In genomic region chr22:19143212-19143611, GRCh38 we compare ENCODE assay signal across 12 cellular contexts. TPM values are rescaled to one million over a fixed set of nuclear protein-coding genes. Genes with fewer than 3 reads are reported as not detected.
DNase-seq lines count a peak whose midpoint lies in the region; ATAC-seq and TF ChIP-seq lines count a peak whose summit lies in the region.
"Had no signal": no experiment of that assay in that cellular context is flagged by ENCODE, and none has a peak within 500 bp of the region (broad histone marks: within the 10 kb centered on the region; RNA-seq: fewer than 3 reads in every experiment).

No MANE protein-coding gene starts in this region.

- H3K36me3 Mint-ChIP-seq in Caco-2 (ENCODE audit: insufficient read depth, unreplicated experiment), result peaks cover 23% of the 10 kb centered on the region
- peaks cover 38% of the 10 kb centered on the region for H3K36me3 Mint-ChIP-seq in brain

- in situ Hi-C loops in gastrocnemius medialis (cut with MboI; ENCODE audit: low sequenced_read_pairs in 4 of 4), result loop anchor here in 1 of 4 donors (25.0 kb wide), 1 partner anchor 494 kb away; no protein-coding TSS in a partner anchor

- H3K4me1 Mint-ChIP-seq in Caco-2 (ENCODE audit: low read depth, unreplicated experiment), result peaks cover 8% of the 10 kb centered on the region
- H3K4me1 Mint-ChIP-seq in brain, result peaks cover 24% of the 10 kb centered on the region

- no peaks in the 10 kb centered on the region for H4K20me1 ChIP-seq in neural cell (ENCODE audit: insufficient read depth)

- H3K4me3 Mint-ChIP-seq in Caco-2 (ENCODE audit: unreplicated experiment) (peak overlapping the region; percentile 97), brain (peak overlapping the region; percentile 97 to 99 (median 99))

- H3K36me3 ChIP-seq in Caco-2 (ENCODE audit: control insufficient read depth, insufficient read depth, low read length), result peaks cover 2% of the 10 kb centered on the region; the same call in 1 of the 2 replicates
- H3K36me3 ChIP-seq in neural cell (ENCODE audit: insufficient read depth, low read length), result no peaks in the 10 kb centered on the region
- H3K36me3 ChIP-seq in H7 (replicated peaks; ENCODE audit: control insufficient read depth, insufficient read depth, low read length), result peaks cover 30% of the 10 kb centered on the region
- peaks cover 0 to 47% of the 10 kb centered on the region in 2 donors for H3K36me3 ChIP-seq in gastrocnemius medialis
- H3K36me3 ChIP-seq in gastroesophageal sphincter, result peaks cover 0 to 47% of the 10 kb centered on the region in 2 donors

- ATAC-seq in gastrocnemius medialis, result no peak
- no peak for ATAC-seq in gastroesophageal sphincter

- H3K4me2 ChIP-seq in neural cell (ENCODE audit: low read length), result no peak overlapping the region

- TF ChIP-seq POLR2A in gastrocnemius medialis (IDR thresholded peaks at IDR 0.05), result no peak
- TF ChIP-seq POLR2A in gastroesophageal sphincter (IDR thresholded peaks at IDR 0.05), result no peak

- H3K4me1 ChIP-seq in Caco-2 (peaks cover 4% of the 10 kb centered on the region; the same call in 1 of the 2 replicates), gastrocnemius medialis (peaks cover 8% of the 10 kb centered on the region in 2 donors), gastroesophageal sphincter (peaks cover 0 to 22% (median 8%) of the 10 kb centered on the region in 3 donors)

- BruUV-seq in Caco-2 (replicated peaks; lab: Mats Ljungman, UMichigan), result no TSS peak

- TF ChIP-seq EP300 in neural cell (conservative IDR thresholded peaks at IDR 0.05; ENCODE audit: poor library complexity, severe bottlenecking) (no peak), gastroesophageal sphincter (IDR thresholded peaks at IDR 0.05) (no peak)

- H3K27me3 Mint-ChIP-seq in Caco-2 (ENCODE audit: insufficient read depth, unreplicated experiment) (peaks cover 4% of the 10 kb centered on the region), brain (peaks cover 40% of the 10 kb centered on the region)

- TF ChIP-seq CTCF in Caco-2 (IDR thresholded peaks at IDR 0.05; ENCODE audit: insufficient read depth in 1 of 2, low read depth in 1 of 2, low read length in 1 of 2, severe bottlenecking in 1 of 2, unreplicated experiment in 1 of 2), result no peak
- TF ChIP-seq CTCF in LNCaP clone FGC (IDR thresholded peaks at IDR 0.05; ENCODE audit: control insufficient read depth, extremely low read depth, insufficient read depth), result no peak
- TF ChIP-seq CTCF in brain (conservative IDR thresholded peaks at IDR 0.05), result no peak
- no peak for TF ChIP-seq CTCF in neural cell (IDR thresholded peaks at IDR 0.05; ENCODE audit: poor library complexity, severe bottlenecking)
- TF ChIP-seq CTCF in gastrocnemius medialis (IDR thresholded peaks at IDR 0.05 in 4 of 5, conservative IDR thresholded peaks at IDR 0.05 in 1 of 5), result no peak
- no peak for TF ChIP-seq CTCF in gastroesophageal sphincter (IDR thresholded peaks at IDR 0.05)

- H3K9me3 Mint-ChIP-seq in Caco-2 (ENCODE audit: unreplicated experiment) (no peaks in the 10 kb centered on the region), brain (peaks cover 0 to 4% (median 0%) of the 10 kb centered on the region in 5 experiments)

- H3K27ac Mint-ChIP-seq in Caco-2 (ENCODE audit: unreplicated experiment) (no peak overlapping the region), brain (peak overlapping the region in 1 of 5 experiments; percentile 97)

- H3K9me2 ChIP-seq in neural cell (ENCODE audit: insufficient read depth, low read length), result no peaks in the 10 kb centered on the region

- H3K9ac ChIP-seq in neural cell (ENCODE audit: low read length), result no peak overlapping the region

- H3K9me3 ChIP-seq in Caco-2 (no peaks in the 10 kb centered on the region), neural cell (ENCODE audit: low read length) (no peaks in the 10 kb centered on the region), gastrocnemius medialis (no peaks in the 10 kb centered on the region), gastroesophageal sphincter (no peaks in the 10 kb centered on the region)

- TF ChIP-seq RAD21 in neural cell (conservative IDR thresholded peaks at IDR 0.05), result no peak

- intact Hi-C loops in Caco-2 (cut with micrococcal nuclease; ENCODE audit: unreplicated experiment) (loop anchor here (5.0 kb wide), 1 partner anchor 34 kb away; the partner anchor contains the start of gene SLC25A1), gastrocnemius medialis (cut with DNase I; ENCODE audit: low total_unique reads) (no loop called here)

- CTCF ChIA-PET in Caco-2 (lab: Charles Lee), result interaction anchor here (1.6 kb wide), 1 partner anchor 37 kb away, joined by 5 read pairs; no protein-coding TSS in a partner anchor

- H2AFZ ChIP-seq in neural cell (ENCODE audit: low read depth, low read length), result no peak overlapping the region

- WGBS in gastroesophageal sphincter (ENCODE audit: low coverage in 1 of 2), 2 donors, result 87% methylated on average over 3 of the region's 5 CpGs; no CpG with 5 or more reads in 1 of the 2 donors

- H3F3A ChIP-seq in neural cell (ENCODE audit: insufficient read depth, low read length, poor library complexity, severe bottlenecking), result no peaks in the 10 kb centered on the region

- no peak overlapping the region for H3K27ac ChIP-seq in neural cell (ENCODE audit: low read length)
- no peak overlapping the region for H3K27ac ChIP-seq in gastrocnemius medialis
- no peak overlapping the region for H3K27ac ChIP-seq in gastroesophageal sphincter

- H3K4me3 ChIP-seq in Caco-2 (ENCODE audit: low read depth, low read length) (no peak overlapping the region), LNCaP clone FGC (ENCODE audit: low read depth, low read length) (peak overlapping the region; percentile 95), neural cell (ENCODE audit: low read length) (peak overlapping the region; percentile 84), H7 (ENCODE audit: insufficient read depth, low read depth, low read length) (no peak overlapping the region), gastrocnemius medialis (peak overlapping the region in 2 of 4 donors; percentile 90 to 96), gastroesophageal sphincter (no peak overlapping the region)

- peaks cover 8% of the 10 kb centered on the region for H3K79me2 ChIP-seq in neural cell (replicated peaks; ENCODE audit: insufficient read depth, low read length)

- H3K27me3 ChIP-seq in Caco-2 (replicated peaks; ENCODE audit: control insufficient read depth, insufficient read depth, low read length) (no peaks in the 10 kb centered on the region), neural cell (ENCODE audit: insufficient read depth, low read depth, low read length) (peaks cover 22% of the 10 kb centered on the region), H7 (ENCODE audit: control insufficient read depth, insufficient read depth, low read length) (peaks cover 20% of the 10 kb centered on the region), gastrocnemius medialis (peaks cover under 1 to 4% (median 3%) of the 10 kb centered on the region in 3 donors), gastroesophageal sphincter (peaks cover 9% of the 10 kb centered on the region)

- POLR2A ChIA-PET in Caco-2 (lab: Charles Lee), result no interaction called here

- DNase-seq in Caco-2, result no peak
- no peak for DNase-seq in LNCaP clone FGC (ENCODE audit: low read depth)
- no peak for DNase-seq in T1000 (lab: John Stamatoyannopoulos, UW)
- DNase-seq in H7, result no peak
- DNase-seq in gastrocnemius medialis, result no peak
- DNase-seq: effector CD8-positive, alpha-beta T cell; left colon had no signal

TF ChIP-seq in neural cell, 6 proteins besides CTCF, POLR2A, EP300 and RAD21 (continues in another document):
- TF ChIP-seq TAF1 (IDR thresholded peaks at IDR 0.05; ENCODE audit: low read depth), result no peak

RNA-seq across cellular contexts. Expression of gene ESS2, which starts 1.2 kb away (rescaled TPM):
- 16.6 and 16.9 TPM in 2 replicates for total RNA-seq in Caco-2 (2022)
- polyA plus RNA-seq in brain (ENCODE audit: insufficient read depth, low read depth, low replicate concordance), result 30.4 TPM
- 27.6 and 28.0 TPM in 2 replicates for polyA plus RNA-seq in neural cell
- polyA minus RNA-seq in neural cell, result 21.8 and 28.5 TPM in 2 replicates
- total RNA-seq in H7 (2014; rRNA removed; shearing (Covaris generic)), result 17.6 and 28.4 TPM in 2 replicates
- total RNA-seq in gastrocnemius medialis, result 10 to 100 TPM in 2 of 4 donors, 1 to 10 TPM in 2; 7.5 to 25.3 (median 12.0) TPM
- 10 to 100 TPM; 14.5 to 18.4 (median 16.5) TPM for total RNA-seq in gastroesophageal sphincter

RNA-seq across cellular contexts. Expression of gene GSC2, which starts 6.9 kb away (rescaled TPM):
- not detected in 2 replicates for total RNA-seq in Caco-2 (2022)
- polyA plus RNA-seq in brain (ENCODE audit: insufficient read depth, low read depth, low replicate concordance), result not detected
- polyA plus RNA-seq in neural cell, result not detected in 2 replicates
- polyA minus RNA-seq in neural cell, result not detected in 2 replicates
- 0.78 TPM in 1 of 2 replicates, not detected in the other for total RNA-seq in H7 (2014; rRNA removed; shearing (Covaris generic))
- not detected for total RNA-seq in gastrocnemius medialis
- total RNA-seq in gastroesophageal sphincter, result not detected
- total RNA-seq: left colon, RPMI7951, skeletal muscle tissue had no signal

RNA-seq across cellular contexts. Expression of gene TSSK2, which starts 12.1 kb away (rescaled TPM):
- total RNA-seq in Caco-2 (2022), result not detected in 2 replicates
- polyA plus RNA-seq in brain (ENCODE audit: insufficient read depth, low read depth, low replicate concordance), result not detected
- 0.26 TPM in 1 of 2 replicates, not detected in the other for polyA plus RNA-seq in neural cell
- polyA minus RNA-seq in neural cell, result 0.35 TPM in 1 of 2 replicates, not detected in the other
- total RNA-seq in H7 (2014; rRNA removed; shearing (Covaris generic)), result not detected in 2 replicates
- total RNA-seq in gastrocnemius medialis, result under 1 TPM in 3 of 4 donors, not detected in 1; 0.19 to 0.33 (median 0.25) TPM
- under 1 TPM in 1 of 4 donors, not detected in 3; 0.13 TPM for total RNA-seq in gastroesophageal sphincter
- total RNA-seq: left colon, RPMI7951, skeletal muscle tissue had no signal

RNA-seq across cellular contexts. Expression of gene DGCR2, which starts 21.0 kb away (rescaled TPM):
- total RNA-seq in Caco-2 (2022), result 65.6 and 67.9 TPM in 2 replicates
- 67.4 TPM for polyA plus RNA-seq in brain (ENCODE audit: insufficient read depth, low read depth, low replicate concordance)
- 67.1 and 67.7 TPM in 2 replicates for polyA plus RNA-seq in neural cell
- polyA minus RNA-seq in neural cell, result 86.9 and 111 TPM in 2 replicates
- 60.1 and 72.4 TPM in 2 replicates for total RNA-seq in H7 (2014; rRNA removed; shearing (Covaris generic))
- 10 to 100 TPM; 30.0 to 72.7 (median 43.5) TPM for total RNA-seq in gastrocnemius medialis
- total RNA-seq in gastroesophageal sphincter, result 10 to 100 TPM; 44.1 to 76.5 (median 56.3) TPM

RNA-seq across cellular contexts. Expression of gene SLC25A1, which starts 35.3 kb away (rescaled TPM):
- total RNA-seq in Caco-2 (2022) (142 and 155 TPM in 2 replicates), gastrocnemius medialis (10 to 100 TPM; 10.5 to 16.6 (median 13.5) TPM), gastroesophageal sphincter (10 to 100 TPM; 42.1 to 69.9 (median 51.1) TPM)
- polyA plus RNA-seq in brain (ENCODE audit: insufficient read depth, low read depth, low replicate concordance) (64.3 TPM), neural cell (81.4 and 89.2 TPM in 2 replicates)
- polyA minus RNA-seq in neural cell, result 45.8 and 46.9 TPM in 2 replicates
- total RNA-seq in H7 (2014; rRNA removed; shearing (Covaris generic)), result 171 and 188 TPM in 2 replicates

Comparison
In these comparisons a context has a peak if more than half of its experiments do, and no peak if none do; other contexts are left out.
1. H3K4me3 ChIP-seq: peak in LNCaP clone FGC (single experiment) and neural cell (single experiment); none in Caco-2 (single experiment), H7 (single experiment) and gastroesophageal sphincter (0 of 2).